In genomic region chrX:150358651-150359050, GRCh38 we compare ENCODE assay signal across 24 cellular contexts.
"Had no signal": no experiment of that assay in that cellular context is flagged by ENCODE, and none has a peak within 500 bp of the region (broad histone marks: within the 10 kb centered on the region; RNA-seq: fewer than 3 reads in every experiment).

No MANE protein-coding gene starts in this region.

- H3K4me3 Mint-ChIP-seq: naive thymus-derived CD8-positive, alpha-beta T cell; neural crest cell; stimulated activated memory B cell treated with anti-CD40 and anti-IgM and Interleukin-4, amounts not matched to agents 10 μg/mL and 1 μg/mL and 100 μg/mL, for 72 hours; stimulated activated naive CD8-positive, alpha-beta T cell treated with anti-CD3 and anti-CD28 coated beads, Interleukin-15, amount 100 ng/mL, for 72 hours had no signal

- H3K9me3 Mint-ChIP-seq: stimulated activated memory B cell treated with anti-CD40 and anti-IgM and Interleukin-4, amounts not matched to agents 10 μg/mL and 1 μg/mL and 100 μg/mL, for 72 hours; stimulated activated naive CD8-positive, alpha-beta T cell treated with anti-CD3 and anti-CD28 coated beads, Interleukin-15, amount 100 ng/mL, for 72 hours had no signal

- H3K36me3 Mint-ChIP-seq: naive thymus-derived CD8-positive, alpha-beta T cell; stimulated activated memory B cell treated with anti-CD40 and anti-IgM and Interleukin-4, amounts not matched to agents 10 μg/mL and 1 μg/mL and 100 μg/mL, for 72 hours had no signal

- ATAC-seq: heart right ventricle; left cardiac atrium; left lobe of liver; lower lobe of right lung; naive thymus-derived CD8-positive, alpha-beta T cell; pancreas; psoas muscle; right lobe of liver; stimulated activated memory B cell treated with anti-CD40 and anti-IgM and Interleukin-4, amounts not matched to agents 10 μg/mL and 1 μg/mL and 100 μg/mL, for 72 hours; stimulated activated naive CD8-positive, alpha-beta T cell treated with anti-CD3 and anti-CD28 coated beads, Interleukin-15, amount 100 ng/mL, for 72 hours had no signal

- DNase-seq: heart right ventricle; kidney glomerular epithelial cell; left cardiac atrium; lower lobe of right lung; mammary epithelial cell; mesenchymal stem cell; naive thymus-derived CD8-positive, alpha-beta T cell; nucleus accumbens; pancreas; posterior cingulate gyrus; psoas muscle; right lobe of liver; stimulated activated CD4-positive, alpha-beta T cell treated with anti-CD3 and anti-CD28 coated beads, Interleukin-1b, Interleukin-23, amount 100 ng/mL, for 48 hours; stimulated activated CD4-positive, alpha-beta T cell treated with anti-CD3 and anti-CD28 coated beads, Interleukin-2, amount 100 ng/mL, for 48 hours; stimulated activated CD4-positive, alpha-beta T cell treated with anti-CD3 and anti-CD28 coated beads, Interleukin-4, amount 100 ng/mL, for 4 hours; stimulated activated CD8-positive, alpha-beta memory T cell treated with anti-CD3 and anti-CD28 coated beads, Interleukin-4, amount 100 ng/mL, for 48 hours; stimulated activated naive CD4-positive, alpha-beta T cell treated with Interleukin-2 at 50 U/mL for 16 hours; stimulated activated naive CD8-positive, alpha-beta T cell treated with anti-CD3 and anti-CD28 coated beads, Interleukin-15, amount 100 ng/mL, for 72 hours; substantia nigra; upper lobe of left lung had no signal

- H3K27ac Mint-ChIP-seq: nephron; stimulated activated memory B cell treated with anti-CD40 and anti-IgM and Interleukin-4, amounts not matched to agents 10 μg/mL and 1 μg/mL and 100 μg/mL, for 72 hours; stimulated activated naive CD8-positive, alpha-beta T cell treated with anti-CD3 and anti-CD28 coated beads, Interleukin-15, amount 100 ng/mL, for 72 hours had no signal
